1 cellular context compared by ENCODE assay signal in the genomic region with DNA sequence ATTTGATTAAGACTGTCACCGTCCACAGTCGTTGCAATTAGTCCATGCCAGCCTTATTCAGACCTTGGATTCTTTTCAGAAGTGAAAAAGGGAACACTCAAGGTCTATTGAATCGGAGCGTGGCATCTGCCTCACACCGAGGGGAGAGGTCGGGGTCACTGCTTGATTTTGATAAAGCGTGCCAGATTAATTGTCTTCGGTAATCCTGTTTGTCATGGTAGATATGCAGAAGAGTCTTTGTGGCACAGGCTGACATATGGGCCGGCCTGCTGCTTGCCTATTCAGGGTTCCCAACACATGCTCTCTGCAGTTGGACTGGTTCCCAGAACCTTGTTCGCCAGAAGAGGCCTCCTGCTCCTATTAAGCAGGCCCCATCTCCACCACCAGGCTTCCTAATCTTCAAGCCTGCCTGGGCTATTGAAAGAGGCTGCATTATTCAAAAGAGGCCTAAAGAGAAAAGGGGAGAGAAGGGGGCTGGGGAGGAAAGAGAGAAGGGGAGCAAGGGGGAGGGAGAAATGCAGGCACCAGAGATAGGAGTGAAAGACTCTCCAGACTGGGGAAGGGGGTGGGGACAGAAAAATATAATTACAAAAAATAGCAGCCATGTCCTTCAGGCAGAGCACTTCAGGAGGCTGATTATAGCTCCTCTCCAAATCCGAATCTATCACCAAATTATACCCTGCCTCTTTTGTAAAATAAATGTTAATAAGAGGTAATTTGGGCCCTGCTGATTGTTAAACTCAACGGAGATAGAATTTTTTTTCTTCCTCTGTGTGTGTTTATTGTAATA.
TF ChIP-seq lines count a peak whose summit lies in the region.

No MANE protein-coding gene starts in this region.

TF ChIP-seq in SK-N-SH treated with all-trans-retinoic acid at 6 μM for 48 hours, 23 proteins besides CTCF, POLR2A, EP300 and RAD21 (continued from another document):
- TF ChIP-seq RARB (CRISPR knock-in tag; IDR thresholded peaks at IDR 0.05) (no peak; the same call in 1 of the 2 replicates), POU6F1 (CRISPR knock-in tag; IDR thresholded peaks at IDR 0.05; ENCODE audit: borderline replicate concordance, low read depth) (no peak), ZFP30 (CRISPR knock-in tag; IDR thresholded peaks at IDR 0.05) (no peak), SNAI2 (CRISPR knock-in tag; IDR thresholded peaks at IDR 0.05) (peak; percentile 89; the same call in 1 of the 2 replicates), BACH2 (CRISPR knock-in tag; IDR thresholded peaks at IDR 0.05; ENCODE audit: borderline replicate concordance) (no peak; the same call in 1 of the 2 replicates), ESRRG (CRISPR knock-in tag; IDR thresholded peaks at IDR 0.05) (no peak), OSR1 (CRISPR knock-in tag; IDR thresholded peaks at IDR 0.05) (no peak), TSHZ2 (CRISPR knock-in tag; IDR thresholded peaks at IDR 0.05) (peak; percentile 88)
TF ChIP-seq in SK-N-SH treated with all-trans-retinoic acid at 6 μM for 48 hours: peak in this region for 8.
